20 cellular contexts compared by ENCODE assay signal in the genomic region with DNA sequence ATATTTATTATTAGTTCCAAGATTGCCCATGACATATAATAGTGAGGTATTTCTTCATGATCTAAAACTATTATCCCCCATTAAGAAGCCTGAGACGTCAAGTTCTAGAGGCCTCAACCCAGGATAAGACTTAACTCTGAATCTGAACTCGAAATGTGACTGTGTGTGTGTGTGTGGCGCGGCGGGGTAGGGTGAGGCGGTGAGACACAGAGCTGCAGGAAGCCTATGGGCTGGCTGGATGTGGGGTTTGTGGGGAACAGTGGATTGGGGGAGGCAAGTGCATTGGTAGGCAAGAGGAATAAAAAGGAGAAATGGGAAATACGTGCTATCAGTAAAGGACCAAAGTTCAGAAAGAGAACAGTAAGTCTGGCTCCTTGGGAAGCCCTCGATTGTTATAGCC.
"Had no signal": no experiment of that assay in that cellular context is flagged by ENCODE, and none has a peak within 500 bp of the region (broad histone marks: within the 10 kb centered on the region; RNA-seq: fewer than 3 reads in every experiment).

No MANE protein-coding gene starts in this region.

- H3K9me3 Mint-ChIP-seq: activated naive CD4-positive, alpha-beta T cell treated with anti-CD3 and anti-CD28 coated beads, Interleukin-2, amount 10 ng/mL, durations not matched to agents 7 days and 5 days; neural crest cell; stimulated activated naive CD8-positive, alpha-beta T cell treated with anti-CD3 and anti-CD28 coated beads, Interleukin-15, amount 100 ng/mL, for 72 hours had no signal

- H3K27me3 ChIP-seq: brain microvascular endothelial cell, esophagus muscularis mucosa, ovary, right atrium auricular region, tibial nerve, uterus had no signal

- H3K27ac Mint-ChIP-seq: activated naive CD4-positive, alpha-beta T cell treated with anti-CD3 and anti-CD28 coated beads, Interleukin-2, amount 10 ng/mL, durations not matched to agents 7 days and 5 days; stimulated activated naive CD8-positive, alpha-beta T cell treated with anti-CD3 and anti-CD28 coated beads, Interleukin-15, amount 100 ng/mL, for 72 hours had no signal

- H3K36me3 ChIP-seq: brain microvascular endothelial cell, ovary, prostate gland, right atrium auricular region, tibial nerve, uterus had no signal

- DNase-seq: activated CD4-positive, alpha-beta T cell treated with anti-CD3 and anti-CD28 coated beads, Interleukin-2, amount 50 U/mL, for 48 hours; activated naive CD4-positive, alpha-beta T cell treated with anti-CD3 and anti-CD28 coated beads, Interleukin-2, amount 10 ng/mL, durations not matched to agents 7 days and 5 days; activated T-cell treated with anti-CD3 and anti-CD28 coated beads, Interleukin-2, amount 50 U/mL, for 48 hours; aorta; brain microvascular endothelial cell; central memory CD4-positive, alpha-beta T cell; hippocampal formation; mesendoderm; mucosa of descending colon; ovary; stimulated activated CD4-positive, alpha-beta T cell treated with anti-CD3 and anti-CD28 coated beads, Interleukin-12 subunit alpha, Interleukin-12 subunit beta, amount 100 ng/mL, for 4 hours; stimulated activated CD4-positive, alpha-beta T cell treated with anti-CD3 and anti-CD28 coated beads, Interleukin-4, amount 100 ng/mL, for 4 hours; stimulated activated naive CD8-positive, alpha-beta T cell treated with anti-CD3 and anti-CD28 coated beads, Interleukin-15, amount 100 ng/mL, for 72 hours; T-helper 1 cell; uterus had no signal

- H3K4me1 Mint-ChIP-seq: activated naive CD4-positive, alpha-beta T cell treated with anti-CD3 and anti-CD28 coated beads, Interleukin-2, amount 10 ng/mL, durations not matched to agents 7 days and 5 days; neural crest cell; stimulated activated naive CD8-positive, alpha-beta T cell treated with anti-CD3 and anti-CD28 coated beads, Interleukin-15, amount 100 ng/mL, for 72 hours had no signal

- H3K9me3 ChIP-seq: esophagus muscularis mucosa, mucosa of descending colon, ovary, prostate gland, right atrium auricular region, tibial nerve, uterus had no signal

- H3K36me3 Mint-ChIP-seq: activated naive CD4-positive, alpha-beta T cell treated with anti-CD3 and anti-CD28 coated beads, Interleukin-2, amount 10 ng/mL, durations not matched to agents 7 days and 5 days had no signal

- H3K4me3 Mint-ChIP-seq: activated naive CD4-positive, alpha-beta T cell treated with anti-CD3 and anti-CD28 coated beads, Interleukin-2, amount 10 ng/mL, durations not matched to agents 7 days and 5 days; neural crest cell; stimulated activated naive CD8-positive, alpha-beta T cell treated with anti-CD3 and anti-CD28 coated beads, Interleukin-15, amount 100 ng/mL, for 72 hours had no signal

- H3K27ac ChIP-seq: brain microvascular endothelial cell, esophagus muscularis mucosa, ovary, prostate gland, right atrium auricular region, uterus had no signal

- H3K4me3 ChIP-seq: esophagus muscularis mucosa, mucosa of descending colon, ovary, prostate gland, right atrium auricular region, tibial nerve, uterus had no signal

- ATAC-seq: mucosa of descending colon; stimulated activated naive CD8-positive, alpha-beta T cell treated with anti-CD3 and anti-CD28 coated beads, Interleukin-15, amount 100 ng/mL, for 72 hours had no signal

- H3K4me1 ChIP-seq: esophagus muscularis mucosa, prostate gland, right atrium auricular region, tibial nerve, uterus had no signal
